Comparison of ENCODE assay signal across 8 cellular contexts in the genomic region with DNA sequence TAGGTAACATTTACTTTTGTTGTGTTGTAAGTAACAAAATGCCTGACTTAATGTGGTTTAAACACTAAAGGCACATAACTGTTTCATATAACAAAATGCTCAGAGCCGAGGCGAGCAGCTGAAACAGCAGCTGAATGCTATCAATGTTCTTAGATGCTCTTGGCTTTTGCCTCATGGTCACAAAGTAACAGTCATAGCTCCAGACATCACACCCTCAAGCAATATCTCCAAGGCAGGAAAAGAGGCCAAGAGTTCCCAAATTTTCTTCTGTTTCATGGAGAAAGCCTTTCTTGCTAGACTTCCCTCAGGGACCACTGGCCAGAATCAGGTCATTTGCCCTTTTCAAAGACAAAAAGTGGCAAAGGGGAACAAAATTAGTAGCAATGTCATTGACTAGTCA.
"Had no signal": no experiment of that assay in that cellular context is flagged by ENCODE, and none has a peak within 500 bp of the region (broad histone marks: within the 10 kb centered on the region; RNA-seq: fewer than 3 reads in every experiment).

No MANE protein-coding gene starts in this region.

- FAIRE-seq: G401.6, GM12878, GM12891, GM12892, GM18507, GM19239 had no signal

- H3K4me3 ChIP-seq: GM12878 had no signal

- ATAC-seq: GM12878 had no signal

- DNase-seq: GDM1, GF-D8 had no signal
